In the genomic region with DNA sequence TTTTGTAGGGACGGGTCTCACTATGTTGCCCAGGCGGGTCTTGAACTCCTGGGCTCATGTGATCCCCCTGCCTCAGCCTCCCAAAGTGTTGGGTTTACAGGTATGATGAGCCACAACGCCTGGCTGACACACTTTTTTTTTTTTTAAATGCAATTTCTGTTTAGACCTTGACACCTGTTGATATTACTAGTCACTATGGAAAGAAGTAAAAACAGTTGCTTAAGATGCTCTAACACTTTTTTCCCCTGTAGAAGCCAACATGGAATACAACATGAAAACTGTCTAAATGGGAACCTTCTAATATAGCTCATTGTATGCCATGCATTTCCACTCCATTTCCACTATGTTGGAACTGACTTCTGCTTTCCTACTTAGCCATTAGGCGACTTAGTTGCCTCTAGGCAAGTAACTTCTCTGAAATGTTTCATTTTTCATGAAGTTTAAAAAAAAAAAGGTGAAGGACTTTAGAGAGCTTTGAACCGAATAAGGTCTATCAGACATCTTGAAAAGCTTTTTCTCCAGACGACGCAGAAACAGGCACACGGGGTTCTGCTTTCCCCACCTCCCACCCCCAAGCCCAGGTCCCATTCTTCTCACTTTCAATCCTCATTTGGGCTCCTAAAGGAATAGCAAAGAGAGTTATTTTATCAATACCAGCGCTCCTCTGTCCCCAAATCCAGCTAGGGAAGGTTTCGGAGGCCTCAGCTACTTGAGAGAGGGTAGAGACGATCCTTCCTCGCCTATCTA, we compare ENCODE assay signal across 8 cellular contexts. TPM values are rescaled to one million over a fixed set of nuclear protein-coding genes. Genes with fewer than 3 reads are reported as not detected.
DNase-seq lines count a peak whose midpoint lies in the region; ATAC-seq and TF ChIP-seq lines count a peak whose summit lies in the region.

No MANE protein-coding gene starts in this region.

- peak overlapping the region; percentile 99 for H3K4me3 Mint-ChIP-seq in activated T-cell treated with anti-CD3 and anti-CD28 coated beads, Interleukin-2, amount 50 U/mL, for 72 hours
- peak overlapping the region; percentile 88 for H3K4me3 Mint-ChIP-seq in activated T-helper 2 cell treated with anti-CD3 and anti-CD28 coated beads, Interferon-gamma antibody, Interleukin-2, Interleukin-4, amounts not matched to agents 10 μg/mL and 5 μg/mL and 100 μg/mL, durations not matched to agents 14 hours and 24 hours and 36 hours (ENCODE audit: low read depth)

- H3K9me2 ChIP-seq in hepatocyte (replicated peaks; ENCODE audit: insufficient read depth) = no peaks in the 10 kb centered on the region

- H3K36me3 ChIP-seq in hepatocyte (replicated peaks; ENCODE audit: insufficient read depth, low read depth) = no peaks in the 10 kb centered on the region

- no peaks in the 10 kb centered on the region for H3K9me3 ChIP-seq in hepatocyte (ENCODE audit: low read depth)

- peak; percentile 1 to 8 for ATAC-seq in activated T-cell treated with anti-CD3 and anti-CD28 coated beads, Interleukin-2, amount 50 U/mL, for 72 hours (replicated peaks in 1 of 2)
- ATAC-seq in omental fat pad (ENCODE audit: low FRiP score) = no peak

- H3K27ac ChIP-seq in hepatocyte (peak overlapping the region; percentile 99), skin epidermis (peak overlapping the region; percentile 74 to 100 (median 97))

- TF ChIP-seq CTCF in hepatocyte (IDR thresholded peaks at IDR 0.05; ENCODE audit: poor library complexity) = no peak
- no peak for TF ChIP-seq CTCF in omental fat pad (IDR thresholded peaks at IDR 0.05)

- H3K27ac Mint-ChIP-seq in activated T-cell treated with anti-CD3 and anti-CD28 coated beads, Interleukin-2, amount 50 U/mL, for 72 hours = peak overlapping the region; percentile 99
- peak overlapping the region; percentile 94 for H3K27ac Mint-ChIP-seq in activated T-helper 2 cell treated with anti-CD3 and anti-CD28 coated beads, Interferon-gamma antibody, Interleukin-2, Interleukin-4, amounts not matched to agents 10 μg/mL and 5 μg/mL and 100 μg/mL, durations not matched to agents 14 hours and 24 hours and 36 hours

- H3K27me3 Mint-ChIP-seq in activated T-cell treated with anti-CD3 and anti-CD28 coated beads, Interleukin-2, amount 50 U/mL, for 72 hours (ENCODE audit: low read depth) = no peaks in the 10 kb centered on the region
- H3K27me3 Mint-ChIP-seq in activated T-helper 2 cell treated with anti-CD3 and anti-CD28 coated beads, Interferon-gamma antibody, Interleukin-2, Interleukin-4, amounts not matched to agents 10 μg/mL and 5 μg/mL and 100 μg/mL, durations not matched to agents 14 hours and 24 hours and 36 hours (ENCODE audit: low read depth) = no peaks in the 10 kb centered on the region

- peak overlapping the region; percentile 89 for H2AFZ ChIP-seq in hepatocyte

- H3K4me1 ChIP-seq in hepatocyte (ENCODE audit: insufficient read depth) = peaks cover 6% of the 10 kb centered on the region

- no peaks in the 10 kb centered on the region for H3K27me3 ChIP-seq in hepatocyte

- intact Hi-C loops in activated T-helper 2 cell treated with anti-CD3 and anti-CD28 coated beads, Interferon-gamma antibody, Interleukin-2, Interleukin-4, amounts not matched to agents 10 μg/mL and 5 μg/mL and 100 μg/mL, durations not matched to agents 14 hours and 24 hours and 36 hours (cut with micrococcal nuclease) = loop anchor here (2.0 to 10.0 kb wide), 5 partner anchors 266 to 530 kb away; a partner anchor contains a TSS

- H3K4me3 ChIP-seq in hepatocyte = peak overlapping the region; percentile 63
- H3K4me3 ChIP-seq in skin epidermis = peak overlapping the region; percentile 72 to 98 (median 91)

- peaks cover 62% of the 10 kb centered on the region for H3K79me2 ChIP-seq in hepatocyte

- no peaks in the 10 kb centered on the region for H3K9me3 Mint-ChIP-seq in activated T-cell treated with anti-CD3 and anti-CD28 coated beads, Interleukin-2, amount 50 U/mL, for 72 hours
- no peaks in the 10 kb centered on the region for H3K9me3 Mint-ChIP-seq in activated T-helper 2 cell treated with anti-CD3 and anti-CD28 coated beads, Interferon-gamma antibody, Interleukin-2, Interleukin-4, amounts not matched to agents 10 μg/mL and 5 μg/mL and 100 μg/mL, durations not matched to agents 14 hours and 24 hours and 36 hours

- peaks cover 19% of the 10 kb centered on the region for H4K20me1 ChIP-seq in hepatocyte (ENCODE audit: insufficient read depth, poor library complexity, severe bottlenecking)

- no peak for DNase-seq in activated T-cell treated with anti-CD3 and anti-CD28 coated beads, Interleukin-2, amount 50 U/mL, for 72 hours
- DNase-seq in activated T-cell treated with anti-CD3 and anti-CD28 coated beads, Interleukin-2, amount 50 U/mL, for 48 hours = no peak
- DNase-seq in HuH-7.5 (ENCODE audit: low spot score) (peak; percentile 10), hepatocyte (ENCODE audit: low spot score) (no peak), omental fat pad (ENCODE audit: low spot score) (no peak)
- DNase-seq in activated T-helper 2 cell treated with anti-CD3 and anti-CD28 coated beads, Interferon-gamma antibody, Interleukin-2, Interleukin-4, amounts not matched to agents 10 μg/mL and 5 μg/mL and 100 μg/mL, durations not matched to agents 14 hours and 24 hours and 36 hours (ENCODE audit: low spot score) = no peak
- DNase-seq in stimulated activated CD4-positive, alpha-beta T cell treated with anti-CD3 and anti-CD28 coated beads, Interleukin-4, amount 100 ng/mL, for 24 hours = no peak

- H3K4me1 Mint-ChIP-seq in activated T-cell treated with anti-CD3 and anti-CD28 coated beads, Interleukin-2, amount 50 U/mL, for 72 hours (ENCODE audit: low read depth) = peaks cover 8% of the 10 kb centered on the region
- peaks cover 16% of the 10 kb centered on the region for H3K4me1 Mint-ChIP-seq in activated T-helper 2 cell treated with anti-CD3 and anti-CD28 coated beads, Interferon-gamma antibody, Interleukin-2, Interleukin-4, amounts not matched to agents 10 μg/mL and 5 μg/mL and 100 μg/mL, durations not matched to agents 14 hours and 24 hours and 36 hours (ENCODE audit: low read depth)

- WGBS in hepatocyte (ENCODE audit: low lambda C conversion rate, missing lambda C conversion rate) = 23% methylated on average over 12 of the region's 12 CpGs

- peak overlapping the region; percentile 84 for H3K4me2 ChIP-seq in hepatocyte

- H3K36me3 Mint-ChIP-seq in activated T-cell treated with anti-CD3 and anti-CD28 coated beads, Interleukin-2, amount 50 U/mL, for 72 hours (ENCODE audit: insufficient read depth in 2 of 2) = peaks cover 15 to 19% of the 10 kb centered on the region in 2 donors
- H3K36me3 Mint-ChIP-seq in activated T-helper 2 cell treated with anti-CD3 and anti-CD28 coated beads, Interferon-gamma antibody, Interleukin-2, Interleukin-4, amounts not matched to agents 10 μg/mL and 5 μg/mL and 100 μg/mL, durations not matched to agents 14 hours and 24 hours and 36 hours (ENCODE audit: low read depth) = peaks cover 31% of the 10 kb centered on the region

RNA-seq across cellular contexts. Expression of a gene that starts 0.6 kb away (rescaled TPM):
- 10 to 100 TPM; 78.4 to 86.2 TPM for total RNA-seq in activated T-cell treated with anti-CD3 and anti-CD28 coated beads, Interleukin-2, amount 50 U/mL, for 72 hours
- 103 and 104 TPM in 2 replicates for total RNA-seq in activated T-helper 2 cell treated with anti-CD3 and anti-CD28 coated beads, Interferon-gamma antibody, Interleukin-2, Interleukin-4, amounts not matched to agents 10 μg/mL and 5 μg/mL and 100 μg/mL, durations not matched to agents 14 hours and 24 hours and 36 hours
- 42.3 and 54.3 TPM in 2 replicates for total RNA-seq in hepatocyte
- polyA plus RNA-seq in hepatocyte = 22.7 and 28.2 TPM in 2 replicates
- 10 to 100 TPM; 21.4 to 31.9 (median 27.7) TPM for total RNA-seq in omental fat pad
